Comparison of ENCODE assay signal across 9 cellular contexts in genomic region chr1:84724128-84724860, GRCh38. TPM values are rescaled to one million over a fixed set of nuclear protein-coding genes. Genes with fewer than 3 reads are reported as not detected.
A peak's percentile ranks its signal among the peaks of the same experiment; 100 is the strongest.
DNase-seq lines count a peak whose midpoint lies in the region; ATAC-seq and TF ChIP-seq lines count a peak whose summit lies in the region.
"Had no signal": no experiment of that assay in that cellular context is flagged by ENCODE, and none has a peak within 500 bp of the region (broad histone marks: within the 10 kb centered on the region; RNA-seq: fewer than 3 reads in every experiment).

No MANE protein-coding gene starts in this region.

- H3K36me3 ChIP-seq in DOHH2 (ENCODE audit: control insufficient read depth, low read length) (no peaks in the 10 kb centered on the region), MM.1S (replicated peaks; ENCODE audit: insufficient read depth, low read length) (no peaks in the 10 kb centered on the region)
- H3K36me3 ChIP-seq: heart left ventricle had no signal

- H3K27me3 ChIP-seq in DOHH2 (ENCODE audit: control insufficient read depth, low read length) (no peaks in the 10 kb centered on the region), MM.1S (replicated peaks; ENCODE audit: insufficient read depth, low read length) (no peaks in the 10 kb centered on the region)
- H3K27me3 ChIP-seq: heart left ventricle had no signal

- ATAC-seq in HG03108 (IDR thresholded peaks at IDR 0.05; ENCODE audit: unreplicated experiment) = no peak
- ATAC-seq: heart left ventricle had no signal

- H3K9ac ChIP-seq in MM.1S (ENCODE audit: low read length) = no peak overlapping the region

- no peaks in the 10 kb centered on the region for H3K79me2 ChIP-seq in DOHH2 (ENCODE audit: control insufficient read depth, low read length)
- no peaks in the 10 kb centered on the region for H3K79me2 ChIP-seq in MM.1S (ENCODE audit: low read length)

- peak; percentile 92 for TF ChIP-seq CTCF in DOHH2 (IDR thresholded peaks at IDR 0.05; ENCODE audit: low read depth, low read length, poor library complexity, severe bottlenecking)
- TF ChIP-seq CTCF in MM.1S (IDR thresholded peaks at IDR 0.05; ENCODE audit: low read length) = peak; percentile 33

- H3K4me2 ChIP-seq in DOHH2 (ENCODE audit: low read length) (no peak overlapping the region), MM.1S (ENCODE audit: low read depth, low read length) (no peak overlapping the region)

- H3K27ac ChIP-seq in DOHH2 (ENCODE audit: low read depth, low read length) (no peak overlapping the region), MM.1S (ENCODE audit: low read length) (no peak overlapping the region), substantia nigra (ENCODE audit: low read depth, low read length, poor library complexity, severe bottlenecking) (no peak overlapping the region)

- H3K9me3 ChIP-seq in DOHH2 (ENCODE audit: control insufficient read depth, insufficient read depth, low read length) (no peaks in the 10 kb centered on the region), MM.1S (replicated peaks; ENCODE audit: insufficient read depth, low read length) (no peaks in the 10 kb centered on the region)
- H3K9me3 ChIP-seq: heart left ventricle had no signal

- no peaks in the 10 kb centered on the region for H3F3A ChIP-seq in DOHH2 (ENCODE audit: control insufficient read depth, insufficient read depth)
- no peaks in the 10 kb centered on the region for H3F3A ChIP-seq in MM.1S (ENCODE audit: insufficient read depth, low read length)

- H4K20me1 ChIP-seq in DOHH2 (ENCODE audit: control insufficient read depth, insufficient read depth, low read depth, low read length) = no peaks in the 10 kb centered on the region
- H4K20me1 ChIP-seq in MM.1S (ENCODE audit: insufficient read depth, low read length) = no peaks in the 10 kb centered on the region

- H3K4me1 ChIP-seq in DOHH2 (ENCODE audit: control insufficient read depth, low read length) (no peaks in the 10 kb centered on the region), MM.1S (ENCODE audit: low read length) (0 out of 2 replicates have a peak, but pooled peaks cover 3% of the 10 kb centered on the region)

- no peaks in the 10 kb centered on the region for H3K9me2 ChIP-seq in DOHH2 (replicated peaks; ENCODE audit: control insufficient read depth, low read length)
- no peaks in the 10 kb centered on the region for H3K9me2 ChIP-seq in MM.1S (replicated peaks; ENCODE audit: insufficient read depth, low read length)

- no peak overlapping the region for H2AFZ ChIP-seq in MM.1S (ENCODE audit: low read length)

- DNase-seq in MM.1S (no peak), lung microvascular endothelial cell (ENCODE audit: low read depth in 2 of 2) (peak; percentile 14 to 45), COLO668 (lab: John Stamatoyannopoulos, UW; ENCODE audit: unreplicated experiment) (no peak), globus pallidus (ENCODE audit: low spot score) (no peak), substantia nigra (lab: John Stamatoyannopoulos, UW) (no peak)
- DNase-seq in activated T-helper 1 cell treated with anti-CD3 and anti-CD28 coated beads, Interleukin-2, amount 50 U/mL, for 16 hours (ENCODE audit: low read depth in 1 of 2, low spot score in 1 of 2) = peak; percentile 15 to 32

- no peak overlapping the region for H3K4me3 ChIP-seq in DOHH2 (ENCODE audit: low read length)
- H3K4me3 ChIP-seq in MM.1S (ENCODE audit: low read length) = no peak overlapping the region
- H3K4me3 ChIP-seq: heart left ventricle had no signal

RNA-seq across cellular contexts. Expression of gene SSX2IP, which starts 34.0 kb away (rescaled TPM):
- 0.60 and 0.87 TPM in 2 replicates for total RNA-seq in lung microvascular endothelial cell

Comparison
In these comparisons a context has a peak if more than half of its experiments do, and no peak if none do; other contexts are left out.
1. DNase-seq: peak in activated T-helper 1 cell treated with anti-CD3 and anti-CD28 coated beads, Interleukin-2, amount 50 U/mL, for 16 hours (2 of 2) and lung microvascular endothelial cell (2 of 2); none in MM.1S (single experiment), COLO668 (single experiment), globus pallidus (single experiment) and substantia nigra (0 of 49).